9 cellular contexts compared by ENCODE assay signal in the genomic region with DNA sequence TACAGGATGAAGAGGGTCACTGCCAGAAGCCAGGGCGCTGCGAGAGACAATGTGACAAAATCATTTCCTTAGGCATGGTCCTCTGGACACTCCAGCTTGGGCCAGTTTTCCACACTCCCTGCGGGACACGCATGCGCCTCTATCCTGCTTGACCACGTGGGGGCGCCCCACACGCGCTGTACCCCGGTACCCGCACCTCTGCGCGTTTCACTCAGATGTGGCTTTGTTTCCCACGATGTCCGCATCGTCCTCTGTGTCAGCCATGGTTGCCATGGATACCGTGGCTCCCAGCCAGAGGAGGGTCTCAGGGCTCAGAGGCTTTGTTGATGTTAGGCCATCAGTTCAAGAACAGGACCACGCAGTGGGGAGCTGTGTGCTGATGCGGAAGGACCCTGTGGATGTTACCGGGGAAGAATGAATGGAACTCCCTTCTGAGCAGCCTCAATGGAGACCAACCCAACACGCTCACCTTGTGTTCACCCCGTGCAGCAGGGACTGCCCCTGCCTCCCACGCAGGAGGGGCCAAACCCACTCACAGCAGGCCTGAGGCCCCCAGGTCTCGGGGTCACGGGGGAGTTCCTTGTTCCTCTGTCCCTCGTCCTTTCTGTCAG.
DNase-seq lines count a peak whose midpoint lies in the region; ATAC-seq and TF ChIP-seq lines count a peak whose summit lies in the region.
"Had no signal": no experiment of that assay in that cellular context is flagged by ENCODE, and none has a peak within 500 bp of the region (broad histone marks: within the 10 kb centered on the region; RNA-seq: fewer than 3 reads in every experiment).

No MANE protein-coding gene starts in this region.

- H3K27me3 Mint-ChIP-seq in glutamatergic neuron (ENCODE audit: unreplicated experiment) = peaks cover 4% of the 10 kb centered on the region

- H3K4me3 ChIP-seq in BJ (ENCODE audit: low read depth, low read length) = no peak overlapping the region
- no peak overlapping the region for H3K4me3 ChIP-seq in HEK293 (ENCODE audit: low read depth, low read length)
- H3K4me3 ChIP-seq in PC-3 (ENCODE audit: low read length) = no peak overlapping the region
- H3K4me3 ChIP-seq: skin epidermis had no signal

- no TSS peak for BruUV-seq in PC-3 (replicated peaks; lab: Mats Ljungman, UMichigan)

- peaks cover 2% of the 10 kb centered on the region for H3K9me3 Mint-ChIP-seq in glutamatergic neuron (ENCODE audit: unreplicated experiment)

- CTCF ChIA-PET in BJ (lab: Yijun Ruan, JAX) = interaction anchor here (0.7 to 2.0 kb wide), 12 partner anchors 17 to 287 kb away, joined by 3 to 10 read pairs (median 3); no protein-coding TSS in a partner anchor
- CTCF ChIA-PET in HEK293 (lab: Yijun Ruan, JAX) = interaction anchor here (0.5 to 7.7 kb wide), 23 partner anchors 8 to 295 kb away, joined by 3 to 90 read pairs (median 4); a partner anchor contains a TSS
- CTCF ChIA-PET in PC-3 (lab: Charles Lee) = no interaction called here

- no peaks in the 10 kb centered on the region for H3K4me1 ChIP-seq in HEK293 (ENCODE audit: control insufficient read depth, insufficient read depth, low read length)
- no peaks in the 10 kb centered on the region for H3K4me1 ChIP-seq in PC-3 (ENCODE audit: insufficient read depth, low read length)

- peaks cover 5% of the 10 kb centered on the region for H3K36me3 Mint-ChIP-seq in glutamatergic neuron (ENCODE audit: unreplicated experiment)

- H3K79me2 ChIP-seq in PC-3 (ENCODE audit: low read length) = no peaks in the 10 kb centered on the region

- no peak overlapping the region for H3K27ac Mint-ChIP-seq in glutamatergic neuron (ENCODE audit: unreplicated experiment)

- no peaks in the 10 kb centered on the region for H3F3A ChIP-seq in PC-3 (ENCODE audit: low read length, unreplicated experiment)

- H3K36me3 ChIP-seq in BJ (ENCODE audit: control insufficient read depth, insufficient read depth, low read length) (no peaks in the 10 kb centered on the region), HEK293 (ENCODE audit: control insufficient read depth in 2 of 2, insufficient read depth in 1 of 2, low read length in 2 of 2) (no peaks in the 10 kb centered on the region), PC-3 (ENCODE audit: low read depth, low read length) (no peaks in the 10 kb centered on the region)

- no peaks in the 10 kb centered on the region for H4K20me1 ChIP-seq in PC-3 (ENCODE audit: low read length)

- intact Hi-C loops in PC-3 (cut with micrococcal nuclease) (no loop called here), posterior cingulate gyrus (cut with DNase I) (loop anchor here (5.0 kb wide), 1 partner anchor 162 kb away; no protein-coding TSS in a partner anchor)

- H3K4me1 Mint-ChIP-seq in glutamatergic neuron (ENCODE audit: low read depth, unreplicated experiment) = peaks cover 20% of the 10 kb centered on the region

- no peak overlapping the region for H3K9ac ChIP-seq in PC-3 (ENCODE audit: low read length)

- no peak overlapping the region for H2AFZ ChIP-seq in PC-3 (ENCODE audit: low read length)

- H3K27me3 ChIP-seq in BJ (ENCODE audit: control insufficient read depth, insufficient read depth, low read length) = peaks cover 9% of the 10 kb centered on the region
- peaks cover 60% of the 10 kb centered on the region for H3K27me3 ChIP-seq in PC-3 (ENCODE audit: low read length)

- no peak overlapping the region for H3K4me2 ChIP-seq in PC-3 (ENCODE audit: low read length)

- H3K4me3 Mint-ChIP-seq in glutamatergic neuron (ENCODE audit: unreplicated experiment) = no peak overlapping the region

- POLR2A ChIA-PET in BJ (lab: Charles Lee) (no interaction called here), HEK293 (lab: Yijun Ruan, JAX) (no interaction called here), PC-3 (lab: Charles Lee; ENCODE audit: unreplicated experiment) (no interaction called here)

- ATAC-seq in PC-3 (peak; percentile 65), GM21619 (IDR thresholded peaks at IDR 0.05; ENCODE audit: unreplicated experiment) (no peak), GM21786 (IDR thresholded peaks at IDR 0.05; ENCODE audit: unreplicated experiment) (no peak)

- H3K9me3 ChIP-seq in HEK293 (ENCODE audit: control insufficient read depth, insufficient read depth, low read depth, low read length) (no peaks in the 10 kb centered on the region), PC-3 (ENCODE audit: low read length) (no peaks in the 10 kb centered on the region)

- H3K27ac ChIP-seq in HEK293 (ENCODE audit: extremely low read depth, low read depth, low read length) (no peak overlapping the region), PC-3 (ENCODE audit: low read length) (no peak overlapping the region)
- H3K27ac ChIP-seq: skin epidermis had no signal

- TF ChIP-seq CTCF in BJ (IDR thresholded peaks at IDR 0.05; ENCODE audit: insufficient read depth, low read depth, low read length) (peak; percentile 74), HEK293 (tag by site-specific recombination; IDR thresholded peaks at IDR 0.05) (peak; percentile 56), PC-3 (conservative IDR thresholded peaks at IDR 0.05; ENCODE audit: low read depth, low read length) (peak; percentile 89), glutamatergic neuron (IDR thresholded peaks at IDR 0.05; ENCODE audit: partially characterized antibody, unreplicated experiment) (peak; percentile 86)

- DNase-seq in BJ (ENCODE audit: low read depth) (no peak), PC-3 (peak; percentile 58), glutamatergic neuron (peak; percentile 82), posterior cingulate gyrus (peak; percentile 34 to 96 (median 71))
- DNase-seq in activated T-helper 9 cell treated with anti-CD3 and anti-CD28 coated beads, Interleukin-2, amount 50 U/mL, for 16 hours (ENCODE audit: low read depth) = peak; percentile 5

- H3K9me2 ChIP-seq in PC-3 (replicated peaks; ENCODE audit: low read length) = no peaks in the 10 kb centered on the region

TF ChIP-seq in HEK293, 187 proteins besides CTCF, POLR2A, EP300 and RAD21 (continues in another document):
- 0 out of 2 replicates have a peak, but pooled peaks have one; percentile 24 for TF ChIP-seq ZNF2 (tag by site-specific recombination; IDR thresholded peaks at IDR 0.05)
- no peak for TF ChIP-seq GLI4 (tag by site-specific recombination; IDR thresholded peaks at IDR 0.05)
- no peak for TF ChIP-seq ZEB2 (tag by site-specific recombination; IDR thresholded peaks at IDR 0.05)
- no peak for TF ChIP-seq ZNF707 (tag by site-specific recombination; IDR thresholded peaks at IDR 0.05)
- TF ChIP-seq ZNF37A (tag by site-specific recombination; IDR thresholded peaks at IDR 0.05) = no peak
- TF ChIP-seq ZNF654 (tag by site-specific recombination; IDR thresholded peaks at IDR 0.05; ENCODE audit: low read depth) = peak; percentile 64
- TF ChIP-seq, protein P1, sequence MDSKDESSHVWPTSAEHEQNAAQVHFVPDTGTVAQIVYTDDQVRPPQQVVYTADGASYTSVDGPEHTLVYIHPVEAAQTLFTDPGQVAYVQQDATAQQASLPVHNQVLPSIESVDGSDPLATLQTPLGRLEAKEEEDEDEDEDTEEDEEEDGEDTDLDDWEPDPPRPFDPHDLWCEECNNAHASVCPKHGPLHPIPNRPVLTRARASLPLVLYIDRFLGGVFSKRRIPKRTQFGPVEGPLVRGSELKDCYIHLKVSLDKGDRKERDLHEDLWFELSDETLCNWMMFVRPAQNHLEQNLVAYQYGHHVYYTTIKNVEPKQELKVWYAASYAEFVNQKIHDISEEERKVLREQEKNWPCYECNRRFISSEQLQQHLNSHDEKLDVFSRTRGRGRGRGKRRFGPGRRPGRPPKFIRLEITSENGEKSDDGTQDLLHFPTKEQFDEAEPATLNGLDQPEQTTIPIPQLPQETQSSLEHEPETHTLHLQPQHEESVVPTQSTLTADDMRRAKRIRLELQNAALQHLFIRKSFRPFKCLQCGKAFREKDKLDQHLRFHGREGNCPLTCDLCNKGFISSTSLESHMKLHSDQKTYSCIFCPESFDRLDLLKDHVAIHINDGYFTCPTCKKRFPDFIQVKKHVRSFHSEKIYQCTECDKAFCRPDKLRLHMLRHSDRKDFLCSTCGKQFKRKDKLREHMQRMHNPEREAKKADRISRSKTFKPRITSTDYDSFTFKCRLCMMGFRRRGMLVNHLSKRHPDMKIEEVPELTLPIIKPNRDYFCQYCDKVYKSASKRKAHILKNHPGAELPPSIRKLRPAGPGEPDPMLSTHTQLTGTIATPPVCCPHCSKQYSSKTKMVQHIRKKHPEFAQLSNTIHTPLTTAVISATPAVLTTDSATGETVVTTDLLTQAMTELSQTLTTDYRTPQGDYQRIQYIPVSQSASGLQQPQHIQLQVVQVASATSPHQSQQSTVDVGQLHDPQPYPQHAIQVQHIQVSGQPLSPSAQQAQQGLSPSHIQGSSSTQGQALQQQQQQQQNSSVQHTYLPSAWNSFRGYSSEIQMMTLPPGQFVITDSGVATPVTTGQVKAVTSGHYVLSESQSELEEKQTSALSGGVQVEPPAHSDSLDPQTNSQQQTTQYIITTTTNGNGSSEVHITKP (tag by site-specific recombination; IDR thresholded peaks at IDR 0.05) = no peak
- no peak for TF ChIP-seq ZNF544 (tag by site-specific recombination; IDR thresholded peaks at IDR 0.05)
- no peak for TF ChIP-seq SP7 (tag by site-specific recombination; IDR thresholded peaks at IDR 0.05)
- no peak for TF ChIP-seq ZNF311 (tag by site-specific recombination; IDR thresholded peaks at IDR 0.05; ENCODE audit: borderline replicate concordance)
- TF ChIP-seq ZNF10 (tag by site-specific recombination; IDR thresholded peaks at IDR 0.05) = no peak
- TF ChIP-seq, protein P2, sequence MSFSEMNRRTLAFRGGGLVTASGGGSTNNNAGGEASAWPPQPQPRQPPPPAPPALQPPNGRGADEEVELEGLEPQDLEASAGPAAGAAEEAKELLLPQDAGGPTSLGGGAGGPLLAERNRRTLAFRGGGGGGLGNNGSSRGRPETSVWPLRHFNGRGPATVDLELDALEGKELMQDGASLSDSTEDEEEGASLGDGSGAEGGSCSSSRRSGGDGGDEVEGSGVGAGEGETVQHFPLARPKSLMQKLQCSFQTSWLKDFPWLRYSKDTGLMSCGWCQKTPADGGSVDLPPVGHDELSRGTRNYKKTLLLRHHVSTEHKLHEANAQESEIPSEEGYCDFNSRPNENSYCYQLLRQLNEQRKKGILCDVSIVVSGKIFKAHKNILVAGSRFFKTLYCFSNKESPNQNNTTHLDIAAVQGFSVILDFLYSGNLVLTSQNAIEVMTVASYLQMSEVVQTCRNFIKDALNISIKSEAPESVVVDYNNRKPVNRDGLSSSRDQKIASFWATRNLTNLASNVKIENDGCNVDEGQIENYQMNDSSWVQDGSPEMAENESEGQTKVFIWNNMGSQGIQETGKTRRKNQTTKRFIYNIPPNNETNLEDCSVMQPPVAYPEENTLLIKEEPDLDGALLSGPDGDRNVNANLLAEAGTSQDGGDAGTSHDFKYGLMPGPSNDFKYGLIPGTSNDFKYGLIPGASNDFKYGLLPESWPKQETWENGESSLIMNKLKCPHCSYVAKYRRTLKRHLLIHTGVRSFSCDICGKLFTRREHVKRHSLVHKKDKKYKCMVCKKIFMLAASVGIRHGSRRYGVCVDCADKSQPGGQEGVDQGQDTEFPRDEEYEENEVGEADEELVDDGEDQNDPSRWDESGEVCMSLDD (tag by site-specific recombination; IDR thresholded peaks at IDR 0.05) = peak; percentile 70
- TF ChIP-seq ZBTB48 (tag by site-specific recombination; IDR thresholded peaks at IDR 0.05) = 0 out of 2 replicates have a peak, but pooled peaks have one; percentile 32
